In genomic region chr2:207423886-207424285, GRCh38 we compare ENCODE assay signal across 8 cellular contexts.
DNase-seq lines count a peak whose midpoint lies in the region; ATAC-seq and TF ChIP-seq lines count a peak whose summit lies in the region.

No MANE protein-coding gene starts in this region.

- no peak overlapping the region for H3K4me3 ChIP-seq in RWPE2 (ENCODE audit: severe bottlenecking)

- H3K9me3 ChIP-seq in RWPE2 (ENCODE audit: severe bottlenecking) = no peaks in the 10 kb centered on the region

- H3K4me1 ChIP-seq in RWPE2 (ENCODE audit: insufficient read depth, poor library complexity, severe bottlenecking) (no peaks in the 10 kb centered on the region), foreskin keratinocyte (peaks cover 3% of the 10 kb centered on the region)

- TF ChIP-seq CTCF in RWPE2 (IDR thresholded peaks at IDR 0.05; ENCODE audit: poor library complexity, severe bottlenecking) (no peak), foreskin keratinocyte (conservative IDR thresholded peaks at IDR 0.05) (no peak)

- H3K27me3 ChIP-seq in RWPE2 (ENCODE audit: insufficient read depth, poor library complexity, severe bottlenecking) = no peaks in the 10 kb centered on the region
- no peaks in the 10 kb centered on the region for H3K27me3 ChIP-seq in foreskin keratinocyte

- peak; percentile 88 for ATAC-seq in HG03025 (IDR thresholded peaks at IDR 0.05; ENCODE audit: low FRiP score, unreplicated experiment)
- peak; percentile 46; the same call in 2 of the 3 replicates for ATAC-seq in RWPE2 (ENCODE audit: low read depth)
- ATAC-seq in foreskin keratinocyte = peak; percentile 72

- no peaks in the 10 kb centered on the region for H3K36me3 ChIP-seq in RWPE2 (ENCODE audit: low read depth)

- H3K27ac ChIP-seq in RWPE2 (ENCODE audit: poor library complexity, severe bottlenecking) = no peak overlapping the region
- H3K27ac ChIP-seq in foreskin keratinocyte = no peak overlapping the region

- DNase-seq in activated T-cell treated with anti-CD3 and anti-CD28 coated beads for 24 hours (ENCODE audit: low read depth) = peak; percentile 11
- DNase-seq in activated T-cell treated with anti-CD3 and anti-CD28 coated beads for 4 hours = no peak
- DNase-seq in RWPE2 (ENCODE audit: low spot score) = no peak
- DNase-seq in foreskin keratinocyte = peak; percentile 59 to 80
- DNase-seq in dedifferentiated amniotic fluid mesenchymal stem cell (ENCODE audit: extremely low spot score) = no peak
- no peak for DNase-seq in NCI-H2029 treated with DMSO at 0.1 percent for 48 hours (lab: John Stamatoyannopoulos, UW)
- no peak for DNase-seq in activated CD4-positive, CD25-positive, alpha-beta regulatory T cell treated with anti-CD3 and anti-CD28 coated beads, Interleukin-2, amount 50 U/mL, for 72 hours

Comparison
In these comparisons a context has a peak if more than half of its experiments do, and no peak if none do; other contexts are left out.
1. DNase-seq: peak in activated T-cell treated with anti-CD3 and anti-CD28 coated beads for 24 hours (single experiment) and foreskin keratinocyte (2 of 2); none in activated T-cell treated with anti-CD3 and anti-CD28 coated beads for 4 hours (single experiment), RWPE2 (single experiment), dedifferentiated amniotic fluid mesenchymal stem cell (single experiment), NCI-H2029 treated with DMSO at 0.1 percent for 48 hours (single experiment) and activated CD4-positive, CD25-positive, alpha-beta regulatory T cell treated with anti-CD3 and anti-CD28 coated beads, Interleukin-2, amount 50 U/mL, for 72 hours (single experiment).
2. Peak in every context shown above with its lines, with median percentiles within 50 percentile points of each other: ATAC-seq.